Comparison of ENCODE assay signal across 16 cellular contexts in genomic region chr14:75554482-75554881, GRCh38. TPM values are rescaled to one million over a fixed set of nuclear protein-coding genes. Genes with fewer than 3 reads are reported as not detected.
DNase-seq lines count a peak whose midpoint lies in the region; ATAC-seq and TF ChIP-seq lines count a peak whose summit lies in the region.
"Had no signal": no experiment of that assay in that cellular context is flagged by ENCODE, and none has a peak within 500 bp of the region (broad histone marks: within the 10 kb centered on the region; RNA-seq: fewer than 3 reads in every experiment).

No MANE protein-coding gene starts in this region.

- H3K9me2 ChIP-seq in PC-9 (ENCODE audit: insufficient read depth), result no peaks in the 10 kb centered on the region

- H3K9me3 Mint-ChIP-seq in progenitor cell of endocrine pancreas (ENCODE audit: low read depth), result peaks cover 3% of the 10 kb centered on the region
- H3K9me3 Mint-ChIP-seq in activated CD8-positive, alpha-beta memory T cell treated with anti-CD3 and anti-CD28 coated beads, Interleukin-2, amount 10 ng/mL, durations not matched to agents 7 days and 5 days (ENCODE audit: low read depth), result no peaks in the 10 kb centered on the region
- H3K9me3 Mint-ChIP-seq: activated T-cell treated with anti-CD3 and anti-CD28 coated beads, Interleukin-2, amount 50 U/mL, for 24 hours; memory B cell had no signal

- peaks cover 8% of the 10 kb centered on the region for H3K4me1 Mint-ChIP-seq in progenitor cell of endocrine pancreas (ENCODE audit: low read depth)
- H3K4me1 Mint-ChIP-seq in activated CD8-positive, alpha-beta memory T cell treated with anti-CD3 and anti-CD28 coated beads, Interleukin-2, amount 10 ng/mL, durations not matched to agents 7 days and 5 days, result peaks cover 71% of the 10 kb centered on the region
- H3K4me1 Mint-ChIP-seq: neural crest cell had no signal

- H3K27me3 ChIP-seq in PC-9 (ENCODE audit: insufficient read depth, low read depth) (no peaks in the 10 kb centered on the region), fibroblast of lung (ENCODE audit: control insufficient read depth, insufficient read depth, low read length) (peaks cover 4% of the 10 kb centered on the region)
- H3K27me3 ChIP-seq: BLaER1, right atrium auricular region, SJSA1 had no signal

- H3K9ac ChIP-seq in fibroblast of lung (ENCODE audit: insufficient read depth, low read length), result no peak overlapping the region
- H3K9ac ChIP-seq: BLaER1 had no signal

- H3K79me2 ChIP-seq in PC-9 (ENCODE audit: low read depth) (no peaks in the 10 kb centered on the region), fibroblast of lung (ENCODE audit: control insufficient read depth, insufficient read depth, low read length) (no peaks in the 10 kb centered on the region)

- H2AFZ ChIP-seq in PC-9, result no peak overlapping the region
- H2AFZ ChIP-seq in fibroblast of lung (ENCODE audit: low read length), result no peak overlapping the region

- H3K9me3 ChIP-seq in PC-9 (ENCODE audit: insufficient read depth, low read depth) (peaks cover 5% of the 10 kb centered on the region; the same call in 1 of the 2 replicates), fibroblast of lung (ENCODE audit: control insufficient read depth, insufficient read depth, low read depth, low read length) (no peaks in the 10 kb centered on the region)
- H3K9me3 ChIP-seq: BLaER1, right atrium auricular region, SJSA1 had no signal

- H3K27ac ChIP-seq in PC-9, result peak overlapping the region; percentile 70
- no peak overlapping the region for H3K27ac ChIP-seq in fibroblast of lung (ENCODE audit: insufficient read depth, low read length)
- H3K27ac ChIP-seq: BLaER1, right atrium auricular region, SJSA1 had no signal

- H3K4me2 ChIP-seq in PC-9 (peak overlapping the region; percentile 62), fibroblast of lung (ENCODE audit: extremely low read depth, insufficient read depth, low read length) (no peak overlapping the region)
- H3K4me2 ChIP-seq: BLaER1 had no signal

- H3K36me3 ChIP-seq in PC-9 (ENCODE audit: low read depth) (no peaks in the 10 kb centered on the region), fibroblast of lung (ENCODE audit: control insufficient read depth, insufficient read depth, low read length) (no peaks in the 10 kb centered on the region)
- H3K36me3 ChIP-seq: BLaER1, right atrium auricular region, SJSA1 had no signal

- POLR2A ChIA-PET in PC-9 (lab: Charles Lee; ENCODE audit: unreplicated experiment), result interaction anchor here (0.6 to 1.8 kb wide), 13 partner anchors 12 to 673 kb away, joined by 3 to 16 read pairs (median 5); partner anchors contain the start of gene DLST

- intact Hi-C loops in PC-9 (cut with micrococcal nuclease; ENCODE audit: unreplicated experiment), result loop anchor here (1.0 to 10.0 kb wide), 6 partner anchors 12 to 980 kb away; no protein-coding TSS in a partner anchor

- peak; percentile 71 for DNase-seq in HCEC 1CT
- peak; percentile 81 to 100 for DNase-seq in PC-9
- DNase-seq in fibroblast of lung (ENCODE audit: low read depth in 2 of 2), result peak; percentile 25 to 33
- DNase-seq in progenitor cell of endocrine pancreas (ENCODE audit: low spot score, unreplicated experiment), result no peak
- DNase-seq in stimulated activated CD4-positive, alpha-beta T cell treated with anti-CD3 and anti-CD28 coated beads, Interleukin-2, amount 100 ng/mL, for 48 hours, result no peak
- DNase-seq in activated CD8-positive, alpha-beta memory T cell treated with anti-CD3 and anti-CD28 coated beads, Interleukin-2, amount 10 ng/mL, durations not matched to agents 7 days and 5 days, result no peak
- DNase-seq: activated naive CD8-positive, alpha-beta T cell treated with anti-CD3 and anti-CD28 coated beads, Interleukin-2, amount 10 ng/mL, durations not matched to agents 7 days and 5 days; activated T-cell treated with anti-CD3 and anti-CD28 coated beads, Interleukin-2, amount 50 U/mL, for 24 hours; substantia nigra had no signal

- CTCF ChIA-PET in PC-9 (lab: Charles Lee), result interaction anchor here (0.6 to 1.4 kb wide), 4 partner anchors 12 to 428 kb away, joined by 3 to 22 read pairs (median 4); partner anchors contain the start of genes BATF, TGFB3 and TTLL5
- CTCF ChIA-PET in activated CD8-positive, alpha-beta memory T cell treated with anti-CD3 and anti-CD28 coated beads, Interleukin-2, amount 10 ng/mL, durations not matched to agents 7 days and 5 days (lab: Charles Lee), result interaction anchor here (0.7 to 1.8 kb wide), 3 partner anchors 11 to 67 kb away, joined by 3 to 4 read pairs (median 3); no protein-coding TSS in a partner anchor

- peaks cover 9% of the 10 kb centered on the region for H3K27me3 Mint-ChIP-seq in progenitor cell of endocrine pancreas
- H3K27me3 Mint-ChIP-seq in activated CD8-positive, alpha-beta memory T cell treated with anti-CD3 and anti-CD28 coated beads, Interleukin-2, amount 10 ng/mL, durations not matched to agents 7 days and 5 days, result no peaks in the 10 kb centered on the region
- H3K27me3 Mint-ChIP-seq: activated naive CD8-positive, alpha-beta T cell treated with anti-CD3 and anti-CD28 coated beads, Interleukin-2, amount 10 ng/mL, durations not matched to agents 7 days and 5 days; activated T-cell treated with anti-CD3 and anti-CD28 coated beads, Interleukin-2, amount 50 U/mL, for 24 hours; memory B cell had no signal

- H3K4me1 ChIP-seq in PC-9 (replicated peaks; ENCODE audit: insufficient read depth), result peaks cover 52% of the 10 kb centered on the region
- H3K4me1 ChIP-seq in fibroblast of lung (ENCODE audit: control insufficient read depth, extremely low read depth, insufficient read depth, low read length), result no peaks in the 10 kb centered on the region
- H3K4me1 ChIP-seq: BLaER1, right atrium auricular region had no signal

- H3K36me3 Mint-ChIP-seq in progenitor cell of endocrine pancreas (ENCODE audit: insufficient read depth), result no peaks in the 10 kb centered on the region
- H3K36me3 Mint-ChIP-seq in activated CD8-positive, alpha-beta memory T cell treated with anti-CD3 and anti-CD28 coated beads, Interleukin-2, amount 10 ng/mL, durations not matched to agents 7 days and 5 days, result peaks cover 33% of the 10 kb centered on the region

- H3K4me3 ChIP-seq in PC-9 (peak overlapping the region; percentile 12; the same call in 1 of the 2 replicates), fibroblast of lung (replicated peaks in 1 of 4; ENCODE audit: control extremely low read depth in 1 of 4, insufficient read depth in 1 of 4, low read depth in 3 of 4, low read length in 4 of 4) (no peak overlapping the region)
- H3K4me3 ChIP-seq: BLaER1, right atrium auricular region, SJSA1 had no signal

- no peaks in the 10 kb centered on the region for H4K20me1 ChIP-seq in PC-9 (ENCODE audit: insufficient read depth)
- no peaks in the 10 kb centered on the region for H4K20me1 ChIP-seq in fibroblast of lung (ENCODE audit: control insufficient read depth, extremely low read depth, insufficient read depth, low read length)
- H4K20me1 ChIP-seq: BLaER1 had no signal

- no peak for ATAC-seq in activated CD8-positive, alpha-beta memory T cell treated with anti-CD3 and anti-CD28 coated beads, Interleukin-2, amount 10 ng/mL, durations not matched to agents 7 days and 5 days
- no peak for ATAC-seq in GM18517 (IDR thresholded peaks at IDR 0.05; ENCODE audit: unreplicated experiment)

- TF ChIP-seq CTCF in PC-9 (conservative IDR thresholded peaks at IDR 0.05) (no peak), fibroblast of lung (conservative IDR thresholded peaks at IDR 0.05 in 1 of 2, IDR thresholded peaks at IDR 0.05 in 1 of 2; ENCODE audit: low read depth in 1 of 2, low read length in 2 of 2) (no peak), progenitor cell of endocrine pancreas (IDR thresholded peaks at IDR 0.05; ENCODE audit: unreplicated experiment) (no peak)

- H3K27ac Mint-ChIP-seq in progenitor cell of endocrine pancreas, result peak overlapping the region; percentile 87
- H3K27ac Mint-ChIP-seq in activated CD8-positive, alpha-beta memory T cell treated with anti-CD3 and anti-CD28 coated beads, Interleukin-2, amount 10 ng/mL, durations not matched to agents 7 days and 5 days, result no peak overlapping the region
- H3K27ac Mint-ChIP-seq: activated naive CD8-positive, alpha-beta T cell treated with anti-CD3 and anti-CD28 coated beads, Interleukin-2, amount 10 ng/mL, durations not matched to agents 7 days and 5 days; memory B cell had no signal

- no peak overlapping the region for H3K4me3 Mint-ChIP-seq in progenitor cell of endocrine pancreas (ENCODE audit: low read depth)
- H3K4me3 Mint-ChIP-seq in activated CD8-positive, alpha-beta memory T cell treated with anti-CD3 and anti-CD28 coated beads, Interleukin-2, amount 10 ng/mL, durations not matched to agents 7 days and 5 days, result no peak overlapping the region
- H3K4me3 Mint-ChIP-seq: activated naive CD8-positive, alpha-beta T cell treated with anti-CD3 and anti-CD28 coated beads, Interleukin-2, amount 10 ng/mL, durations not matched to agents 7 days and 5 days; activated T-cell treated with anti-CD3 and anti-CD28 coated beads, Interleukin-2, amount 50 U/mL, for 24 hours; memory B cell; neural crest cell had no signal

- peaks cover 34% of the 10 kb centered on the region for H3F3A ChIP-seq in PC-9 (ENCODE audit: insufficient read depth, low read depth)

- no TSS peak for BruUV-seq in PC-9 (replicated peaks; lab: Mats Ljungman, UMichigan)

RNA-seq across cellular contexts. Expression of gene FLVCR2, which starts 23.9 kb away (rescaled TPM):
- total RNA-seq in PC-9 (2021) (12.4 and 35.7 TPM in 2 replicates), fibroblast of lung (2.1 and 7.3 TPM in 2 replicates), progenitor cell of endocrine pancreas (1.0 and 6.3 TPM in 2 replicates)
- 4.1 and 7.0 TPM in 2 replicates for polyA plus RNA-seq in fibroblast of lung
- 2.4 and 4.0 TPM in 2 replicates for polyA plus RNA-seq in fibroblast of lung (2012)
- polyA minus RNA-seq in fibroblast of lung (ENCODE audit: low replicate concordance), result 1.6 and 15.8 TPM in 2 replicates
- total RNA-seq in activated CD8-positive, alpha-beta memory T cell treated with anti-CD3 and anti-CD28 coated beads, Interleukin-2, amount 10 ng/mL, durations not matched to agents 7 days and 5 days, result 1 to 10 TPM; 2.1 to 5.8 TPM

RNA-seq across cellular contexts. Expression of gene BATF, which starts 32.2 kb away (rescaled TPM):
- total RNA-seq in PC-9 (2021), result 55.7 and 79.0 TPM in 2 replicates
- total RNA-seq in fibroblast of lung, result 0.50 and 0.51 TPM in 2 replicates
- 0.21 TPM in 1 of 2 replicates, not detected in the other for polyA plus RNA-seq in fibroblast of lung
- polyA plus RNA-seq in fibroblast of lung (2012), result 0.23 TPM in 1 of 2 replicates, not detected in the other
- not detected in 2 replicates for polyA minus RNA-seq in fibroblast of lung (ENCODE audit: low replicate concordance)
- total RNA-seq in progenitor cell of endocrine pancreas, result 0.55 TPM in 1 of 2 replicates, not detected in the other
- total RNA-seq in activated CD8-positive, alpha-beta memory T cell treated with anti-CD3 and anti-CD28 coated beads, Interleukin-2, amount 10 ng/mL, durations not matched to agents 7 days and 5 days, result 10 to 100 TPM; 74.6 to 81.3 TPM
- total RNA-seq: H4, neural crest cell, SJSA1 had no signal

Comparison
In these comparisons a context has a peak if more than half of its experiments do, and no peak if none do; other contexts are left out.
1. DNase-seq: peak in HCEC 1CT (single experiment), PC-9 (2 of 2) and fibroblast of lung (2 of 2); none in progenitor cell of endocrine pancreas (single experiment), stimulated activated CD4-positive, alpha-beta T cell treated with anti-CD3 and anti-CD28 coated beads, Interleukin-2, amount 100 ng/mL, for 48 hours (0 of 2) and activated CD8-positive, alpha-beta memory T cell treated with anti-CD3 and anti-CD28 coated beads, Interleukin-2, amount 10 ng/mL, durations not matched to agents 7 days and 5 days (single experiment).
2. RNA of gene BATF, which starts 32.2 kb away (total RNA-seq): 74.6 to 81.3 TPM in activated CD8-positive, alpha-beta memory T cell treated with anti-CD3 and anti-CD28 coated beads, Interleukin-2, amount 10 ng/mL, durations not matched to agents 7 days and 5 days and 55.7 to 79.0 TPM in PC-9; 0.50 to 0.51 TPM in fibroblast of lung and 0.55 TPM in progenitor cell of endocrine pancreas; every median in the first group is over 10 times any median in the second.